ENCODE assay signal across 15 cellular contexts in the genomic region with DNA sequence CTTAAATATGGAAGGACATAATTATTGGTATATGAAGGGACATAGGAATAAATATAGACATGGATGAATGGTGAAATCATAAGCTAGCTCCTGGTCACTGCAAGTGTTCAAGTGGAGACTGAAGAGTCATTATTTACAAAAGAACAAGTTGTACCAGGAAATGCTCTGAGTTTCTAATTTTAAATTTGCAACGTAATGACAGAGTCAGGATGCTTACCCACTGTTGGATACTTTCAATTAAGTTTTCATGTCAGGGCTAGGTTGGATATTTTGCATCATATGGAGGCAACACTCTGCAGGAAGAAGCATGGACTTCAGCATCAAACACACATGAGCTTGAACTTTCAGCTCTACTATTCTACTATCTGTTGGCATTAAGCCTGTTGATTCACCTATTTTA.
DNase-seq lines count a peak whose midpoint lies in the region; ATAC-seq and TF ChIP-seq lines count a peak whose summit lies in the region.
"Had no signal": no experiment of that assay in that cellular context is flagged by ENCODE, and none has a peak within 500 bp of the region (broad histone marks: within the 10 kb centered on the region; RNA-seq: fewer than 3 reads in every experiment).

No MANE protein-coding gene starts in this region.

- H3K4me1 ChIP-seq in tibial artery = peaks cover 0 to 61% (median 20%) of the 10 kb centered on the region in 4 donors

- TF ChIP-seq CTCF in brain microvascular endothelial cell (IDR thresholded peaks at IDR 0.05; ENCODE audit: low read depth, low read length, missing control alignments) (no peak), tibial artery (IDR thresholded peaks at IDR 0.05) (no peak)

- intact Hi-C loops in Right ventricle myocardium superior (cut with DNase I) = no loop called here
- intact Hi-C loops in Right ventricle myocardium inferior (cut with DNase I) = no loop called here
- intact Hi-C loops in tibial artery (cut with DNase I; ENCODE audit: low total_unique reads) = no loop called here

- no peak overlapping the region for H3K4me3 ChIP-seq in brain microvascular endothelial cell (ENCODE audit: low read depth, low read length)
- no peak overlapping the region for H3K4me3 ChIP-seq in tibial artery
- H3K4me3 ChIP-seq: A549 had no signal

- H3K27me3 ChIP-seq in brain microvascular endothelial cell (replicated peaks) (no peaks in the 10 kb centered on the region), tibial artery (no peaks in the 10 kb centered on the region)

- no peak for DNase-seq in Right ventricle myocardium superior
- DNase-seq in Right ventricle myocardium inferior (ENCODE audit: missing footprints) = no peak
- no peak for DNase-seq in brain microvascular endothelial cell
- peak; percentile 76 for DNase-seq in iris pigment epithelial cell (ENCODE audit: low read depth)
- DNase-seq in tibial artery = no peak
- DNase-seq in cerebellum (ENCODE audit: low spot score) = no peak
- no peak for DNase-seq in stimulated activated CD4-positive, alpha-beta T cell treated with anti-CD3 and anti-CD28 coated beads, Interleukin-2, amount 100 ng/mL, for 48 hours
- DNase-seq: activated CD8-positive, alpha-beta T cell treated with anti-CD3 and anti-CD28 coated beads for 36 hours; activated effector memory CD4-positive, alpha-beta T cell treated with anti-CD3 and anti-CD28 coated beads, Interleukin-2, amount 50 U/mL, for 16 hours; islet precursor cell; KBM-7; NCI-H2171; nephron progenitor cell had no signal

- in situ Hi-C loops in brain microvascular endothelial cell (cut with HindIII; ENCODE audit: low pct_ligation_motif_present, low sequenced_read_pairs) = no loop called here

- H3K27ac ChIP-seq in brain microvascular endothelial cell (peak overlapping the region; percentile 39), tibial artery (peak overlapping the region; percentile 67 to 74)
- H3K27ac ChIP-seq: A549 had no signal

- peak; percentile 64 for ATAC-seq in Right ventricle myocardium superior (ENCODE audit: poor library complexity)
- no peak for ATAC-seq in Right ventricle myocardium inferior
- ATAC-seq in GM21576 (IDR thresholded peaks at IDR 0.05; ENCODE audit: unreplicated experiment) = no peak
- ATAC-seq: A549; activated CD8-positive, alpha-beta T cell treated with anti-CD3 and anti-CD28 coated beads for 36 hours had no signal

- H3K36me3 ChIP-seq in brain microvascular endothelial cell (replicated peaks) (no peaks in the 10 kb centered on the region), tibial artery (no peaks in the 10 kb centered on the region)

- H3K9me3 ChIP-seq in tibial artery = no peaks in the 10 kb centered on the region
- H3K9me3 ChIP-seq: A549 had no signal
